Comparison of ENCODE assay signal across 14 cellular contexts in genomic region chr5:1510631-1511030, GRCh38. TPM values are rescaled to one million over a fixed set of nuclear protein-coding genes. Genes with fewer than 3 reads are reported as not detected.
DNase-seq lines count a peak whose midpoint lies in the region; ATAC-seq and TF ChIP-seq lines count a peak whose summit lies in the region.
"Had no signal": no experiment of that assay in that cellular context is flagged by ENCODE, and none has a peak within 500 bp of the region (broad histone marks: within the 10 kb centered on the region; RNA-seq: fewer than 3 reads in every experiment).

No MANE protein-coding gene starts in this region.

- POLR2A ChIA-PET in activated naive CD8-positive, alpha-beta T cell treated with anti-CD3 and anti-CD28 coated beads, Interleukin-2, amount 10 ng/mL, durations not matched to agents 7 days and 5 days (lab: Charles Lee), result interaction anchor here (0.5 kb wide), 1 partner anchor 10 kb away, joined by 3 read pairs; no protein-coding TSS in a partner anchor

- H3K4me1 ChIP-seq in mucosa of descending colon (ENCODE audit: low read depth) (no peaks in the 10 kb centered on the region), uterus (peaks cover 0 to 4% of the 10 kb centered on the region in 2 donors)

- intact Hi-C loops in dorsolateral prefrontal cortex (cut with DNase I) (no loop called here), mucosa of descending colon (cut with DNase I, micrococcal nuclease) (no loop called here), uterus (cut with DNase I; ENCODE audit: low total_unique reads) (no loop called here)

- H3K27me3 ChIP-seq in dorsolateral prefrontal cortex, result no peaks in the 10 kb centered on the region
- H3K27me3 ChIP-seq in uterus, result no peaks in the 10 kb centered on the region
- H3K27me3 ChIP-seq: tibial nerve had no signal

- H3K36me3 ChIP-seq in mucosa of descending colon (ENCODE audit: low read depth) (no peaks in the 10 kb centered on the region), uterus (no peaks in the 10 kb centered on the region)

- TF ChIP-seq POLR2A in uterus (IDR thresholded peaks at IDR 0.05), result no peak

- ATAC-seq in activated naive CD8-positive, alpha-beta T cell treated with anti-CD3 and anti-CD28 coated beads, Interleukin-2, amount 10 ng/mL, durations not matched to agents 7 days and 5 days (ENCODE audit: low read depth), result no peak
- ATAC-seq in mucosa of descending colon, result no peak
- ATAC-seq: activated CD4-positive, alpha-beta T cell treated with anti-CD3 and anti-CD28 coated beads for 36 hours; T-cell had no signal

- H3K36me3 Mint-ChIP-seq in activated naive CD8-positive, alpha-beta T cell treated with anti-CD3 and anti-CD28 coated beads, Interleukin-2, amount 10 ng/mL, durations not matched to agents 7 days and 5 days, result no peaks in the 10 kb centered on the region
- H3K36me3 Mint-ChIP-seq in activated naive CD8-positive, alpha-beta T cell treated with anti-CD3 and anti-CD28 coated beads for 36 hours, result no peaks in the 10 kb centered on the region

- H3K9me3 Mint-ChIP-seq in activated naive CD8-positive, alpha-beta T cell treated with anti-CD3 and anti-CD28 coated beads, Interleukin-2, amount 10 ng/mL, durations not matched to agents 7 days and 5 days, result no peaks in the 10 kb centered on the region
- no peaks in the 10 kb centered on the region for H3K9me3 Mint-ChIP-seq in activated naive CD8-positive, alpha-beta T cell treated with anti-CD3 and anti-CD28 coated beads for 36 hours
- H3K9me3 Mint-ChIP-seq: T-cell had no signal

- DNase-seq in activated naive CD8-positive, alpha-beta T cell treated with anti-CD3 and anti-CD28 coated beads, Interleukin-2, amount 10 ng/mL, durations not matched to agents 7 days and 5 days, result peak; percentile 30
- no peak for DNase-seq in activated naive CD8-positive, alpha-beta T cell treated with anti-CD3 and anti-CD28 coated beads for 36 hours
- DNase-seq in dorsolateral prefrontal cortex (peak in 6 of 10 donors; percentile 3 to 44 (median 28)), mucosa of descending colon (peak; percentile 1 to 51 (median 15)), uterus (peak; percentile 11 to 12), SW480 (ENCODE audit: low spot score) (no peak), NCI-H1417 (lab: John Stamatoyannopoulos, UW) (no peak), cortex of kidney (lab: John Stamatoyannopoulos, UW) (no peak)
- DNase-seq: activated CD4-positive, alpha-beta T cell treated with anti-CD3 and anti-CD28 coated beads for 36 hours; mammary epithelial cell; NCI-H1048; PC-9 had no signal

- H3K4me3 Mint-ChIP-seq in activated naive CD8-positive, alpha-beta T cell treated with anti-CD3 and anti-CD28 coated beads, Interleukin-2, amount 10 ng/mL, durations not matched to agents 7 days and 5 days, result no peak overlapping the region
- H3K4me3 Mint-ChIP-seq in activated naive CD8-positive, alpha-beta T cell treated with anti-CD3 and anti-CD28 coated beads for 36 hours, result no peak overlapping the region
- H3K4me3 Mint-ChIP-seq: activated CD4-positive, alpha-beta T cell treated with anti-CD3 and anti-CD28 coated beads for 36 hours; T-cell had no signal

- H3K27ac Mint-ChIP-seq in activated naive CD8-positive, alpha-beta T cell treated with anti-CD3 and anti-CD28 coated beads, Interleukin-2, amount 10 ng/mL, durations not matched to agents 7 days and 5 days, result no peak overlapping the region
- no peak overlapping the region for H3K27ac Mint-ChIP-seq in activated naive CD8-positive, alpha-beta T cell treated with anti-CD3 and anti-CD28 coated beads for 36 hours
- H3K27ac Mint-ChIP-seq: activated CD4-positive, alpha-beta T cell treated with anti-CD3 and anti-CD28 coated beads for 36 hours; T-cell had no signal

- no peaks in the 10 kb centered on the region for H3K27me3 Mint-ChIP-seq in activated naive CD8-positive, alpha-beta T cell treated with anti-CD3 and anti-CD28 coated beads, Interleukin-2, amount 10 ng/mL, durations not matched to agents 7 days and 5 days
- H3K27me3 Mint-ChIP-seq in activated naive CD8-positive, alpha-beta T cell treated with anti-CD3 and anti-CD28 coated beads for 36 hours, result no peaks in the 10 kb centered on the region
- H3K27me3 Mint-ChIP-seq: activated CD4-positive, alpha-beta T cell treated with anti-CD3 and anti-CD28 coated beads for 36 hours; T-cell had no signal

- no peak overlapping the region for H3K27ac ChIP-seq in dorsolateral prefrontal cortex
- no peak overlapping the region for H3K27ac ChIP-seq in uterus
- H3K27ac ChIP-seq: PC-9, tibial nerve had no signal

- no peaks in the 10 kb centered on the region for H3K9me3 ChIP-seq in mucosa of descending colon
- H3K9me3 ChIP-seq in uterus, result no peaks in the 10 kb centered on the region
- H3K9me3 ChIP-seq: tibial nerve had no signal

- H3K4me3 ChIP-seq in dorsolateral prefrontal cortex, result no peak overlapping the region
- no peak overlapping the region for H3K4me3 ChIP-seq in mucosa of descending colon
- no peak overlapping the region for H3K4me3 ChIP-seq in uterus
- H3K4me3 ChIP-seq: PC-9, tibial nerve had no signal

- TF ChIP-seq CTCF in dorsolateral prefrontal cortex (IDR thresholded peaks at IDR 0.05 in 54 of 56, conservative IDR thresholded peaks at IDR 0.05 in 2 of 56; ENCODE audit: low read depth in 1 of 56, partially characterized antibody in 56 of 56) (no peak), mucosa of descending colon (IDR thresholded peaks at IDR 0.05) (no peak), uterus (IDR thresholded peaks at IDR 0.05) (no peak)

- H3K4me1 Mint-ChIP-seq in activated naive CD8-positive, alpha-beta T cell treated with anti-CD3 and anti-CD28 coated beads, Interleukin-2, amount 10 ng/mL, durations not matched to agents 7 days and 5 days, result peaks cover 3% of the 10 kb centered on the region
- peaks cover 5% of the 10 kb centered on the region for H3K4me1 Mint-ChIP-seq in activated naive CD8-positive, alpha-beta T cell treated with anti-CD3 and anti-CD28 coated beads for 36 hours

RNA-seq across cellular contexts. Expression of gene LPCAT1, which starts 13.1 kb away (rescaled TPM):
- total RNA-seq in activated naive CD8-positive, alpha-beta T cell treated with anti-CD3 and anti-CD28 coated beads, Interleukin-2, amount 10 ng/mL, durations not matched to agents 7 days and 5 days, result 10 to 100 TPM; 70.8 to 72.2 TPM
- 10 to 100 TPM; 49.4 to 49.6 TPM for total RNA-seq in activated naive CD8-positive, alpha-beta T cell treated with anti-CD3 and anti-CD28 coated beads for 36 hours
- total RNA-seq in dorsolateral prefrontal cortex (10 to 100 TPM; 24.4 to 66.5 (median 41.3) TPM), mucosa of descending colon (10 to 100 TPM in 2 of 3 donors, 1 to 10 TPM in 1; 6.7 to 27.2 (median 26.0) TPM), uterus (10 to 100 TPM; 21.5 to 51.0 (median 40.0) TPM)

Comparison
In these comparisons a context has a peak if more than half of its experiments do, and no peak if none do; other contexts are left out.
1. DNase-seq: peak in activated naive CD8-positive, alpha-beta T cell treated with anti-CD3 and anti-CD28 coated beads, Interleukin-2, amount 10 ng/mL, durations not matched to agents 7 days and 5 days (single experiment), dorsolateral prefrontal cortex (6 of 10), mucosa of descending colon (3 of 3) and uterus (2 of 2); none in activated naive CD8-positive, alpha-beta T cell treated with anti-CD3 and anti-CD28 coated beads for 36 hours (single experiment), SW480 (single experiment), NCI-H1417 (0 of 3) and cortex of kidney (single experiment).